ENCODE assay signal across 9 cellular contexts in the genomic region with DNA sequence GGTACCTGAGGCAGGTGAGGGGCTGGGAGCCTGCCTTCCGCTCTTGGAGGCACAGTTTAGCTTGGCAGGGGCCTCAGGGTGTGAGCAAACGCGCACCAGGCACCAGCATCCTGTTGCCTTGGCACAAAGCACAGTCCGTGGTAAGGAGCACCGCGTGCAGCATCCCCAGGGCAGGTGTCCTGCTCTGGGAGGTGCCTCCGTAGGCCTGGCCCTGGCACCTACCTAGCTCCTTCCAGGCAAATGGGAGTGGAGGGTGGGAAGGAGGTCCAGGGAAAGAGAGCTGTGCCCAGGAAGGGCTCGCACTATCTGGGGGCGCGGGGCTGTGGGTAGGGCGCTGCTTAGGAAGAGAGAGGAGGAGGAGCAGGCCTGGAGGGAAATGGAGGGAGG. TPM values are rescaled to one million over a fixed set of nuclear protein-coding genes. Genes with fewer than 3 reads are reported as not detected.
A peak's percentile ranks its signal among the peaks of the same experiment; 100 is the strongest.
DNase-seq lines count a peak whose midpoint lies in the region; ATAC-seq and TF ChIP-seq lines count a peak whose summit lies in the region.
"Had no signal": no experiment of that assay in that cellular context is flagged by ENCODE, and none has a peak within 500 bp of the region (broad histone marks: within the 10 kb centered on the region; RNA-seq: fewer than 3 reads in every experiment).

No MANE protein-coding gene starts in this region.

- H3K27me3 ChIP-seq in WERI-Rb-1 (ENCODE audit: insufficient read depth, low read depth, severe bottlenecking) = no peaks in the 10 kb centered on the region
- no peaks in the 10 kb centered on the region for H3K27me3 ChIP-seq in mesendoderm (ENCODE audit: insufficient read depth, low read length, poor library complexity)
- H3K27me3 ChIP-seq: ovary had no signal

- H3K4me3 ChIP-seq in WERI-Rb-1 (ENCODE audit: low read depth, low read length) (no peak overlapping the region), mesendoderm (ENCODE audit: low read length) (no peak overlapping the region)

- H3K56ac ChIP-seq in mesendoderm (ENCODE audit: low read length) = peak overlapping the region; percentile 76

- H3K18ac ChIP-seq in mesendoderm (ENCODE audit: low read length) = no peak overlapping the region

- peaks cover 8% of the 10 kb centered on the region for H3K79me2 ChIP-seq in mesendoderm (ENCODE audit: control insufficient read depth, insufficient read depth, low read length)

- DNase-seq in ELF-1 (ENCODE audit: low read depth, low spot score) (peak; percentile 55), WERI-Rb-1 (no peak), mesendoderm (no peak), GM19238 (ENCODE audit: insufficient read length, low spot score) (no peak), nucleus accumbens (lab: John Stamatoyannopoulos, UW) (no peak)

- no peak overlapping the region for H4K8ac ChIP-seq in mesendoderm (ENCODE audit: low read depth, low read length)

- no peak overlapping the region for H4K5ac ChIP-seq in mesendoderm (ENCODE audit: low read length)

- H3K79me1 ChIP-seq in mesendoderm (ENCODE audit: low read length) = peaks cover 6% of the 10 kb centered on the region

- H3K9ac ChIP-seq in mesendoderm (ENCODE audit: low read length) = peak overlapping the region; percentile 21

- peaks cover 28% of the 10 kb centered on the region for H3K4me1 ChIP-seq in mesendoderm (ENCODE audit: control insufficient read depth, low read depth, low read length)

- H2BK15ac ChIP-seq in mesendoderm (replicated peaks; ENCODE audit: low read depth) = no peak overlapping the region

- H2AK5ac ChIP-seq in mesendoderm (ENCODE audit: low read length) = no peak overlapping the region

- ATAC-seq in GM19395 (IDR thresholded peaks at IDR 0.05; ENCODE audit: unreplicated experiment) = no peak
- ATAC-seq in HG02938 (IDR thresholded peaks at IDR 0.05; ENCODE audit: unreplicated experiment) = no peak

- H3K36me3 ChIP-seq in WERI-Rb-1 (peaks cover 9% of the 10 kb centered on the region), mesendoderm (ENCODE audit: control insufficient read depth, insufficient read depth, low read length) (no peaks in the 10 kb centered on the region)
- H3K36me3 ChIP-seq: ovary had no signal

- no peak overlapping the region for H3K4ac ChIP-seq in mesendoderm (ENCODE audit: low read depth, low read length)

- peak overlapping the region; percentile 72 for H3K23ac ChIP-seq in mesendoderm (ENCODE audit: low read length)

- no peak overlapping the region for H2BK120ac ChIP-seq in mesendoderm (ENCODE audit: low read depth, low read length)

- peak overlapping the region; percentile 43 for H2BK5ac ChIP-seq in mesendoderm (ENCODE audit: low read length)

- H3K27ac ChIP-seq in 22Rv1 (peak overlapping the region; percentile 99), WERI-Rb-1 (peak overlapping the region; percentile 70), mesendoderm (ENCODE audit: low read depth, low read length) (peak overlapping the region; percentile 46)
- H3K27ac ChIP-seq: ovary had no signal

- H3K9me3 ChIP-seq in WERI-Rb-1 (ENCODE audit: severe bottlenecking) = no peaks in the 10 kb centered on the region
- H3K9me3 ChIP-seq: ovary had no signal

- peak overlapping the region; percentile 16 for H3K4me2 ChIP-seq in mesendoderm (ENCODE audit: low read length)

- WGBS in mesendoderm (ENCODE audit: extremely low coverage, insufficient coverage, low lambda C conversion rate) = no CpG with 5 or more reads among the region's 11 CpGs

- TF ChIP-seq CTCF in 22Rv1 (IDR thresholded peaks at IDR 0.05) (no peak), WERI-Rb-1 (IDR thresholded peaks at IDR 0.05; ENCODE audit: low read depth, low read length) (no peak)

RNA-seq across cellular contexts. Expression of a gene that starts 3.1 kb away (rescaled TPM):
- 16.7 TPM for polyA plus RNA-seq in mesendoderm (2013, experiment 1 of 2)
- 17.3 TPM for polyA plus RNA-seq in mesendoderm (2013, experiment 2 of 2)

Comparison
In these comparisons a context has a peak if more than half of its experiments do, and no peak if none do; other contexts are left out.
1. H3K27ac ChIP-seq: peak in every context shown above with its lines; median percentile 99 in 22Rv1; 70 in WERI-Rb-1; 46 in mesendoderm.